11 cellular contexts compared by ENCODE assay signal in the genomic region with DNA sequence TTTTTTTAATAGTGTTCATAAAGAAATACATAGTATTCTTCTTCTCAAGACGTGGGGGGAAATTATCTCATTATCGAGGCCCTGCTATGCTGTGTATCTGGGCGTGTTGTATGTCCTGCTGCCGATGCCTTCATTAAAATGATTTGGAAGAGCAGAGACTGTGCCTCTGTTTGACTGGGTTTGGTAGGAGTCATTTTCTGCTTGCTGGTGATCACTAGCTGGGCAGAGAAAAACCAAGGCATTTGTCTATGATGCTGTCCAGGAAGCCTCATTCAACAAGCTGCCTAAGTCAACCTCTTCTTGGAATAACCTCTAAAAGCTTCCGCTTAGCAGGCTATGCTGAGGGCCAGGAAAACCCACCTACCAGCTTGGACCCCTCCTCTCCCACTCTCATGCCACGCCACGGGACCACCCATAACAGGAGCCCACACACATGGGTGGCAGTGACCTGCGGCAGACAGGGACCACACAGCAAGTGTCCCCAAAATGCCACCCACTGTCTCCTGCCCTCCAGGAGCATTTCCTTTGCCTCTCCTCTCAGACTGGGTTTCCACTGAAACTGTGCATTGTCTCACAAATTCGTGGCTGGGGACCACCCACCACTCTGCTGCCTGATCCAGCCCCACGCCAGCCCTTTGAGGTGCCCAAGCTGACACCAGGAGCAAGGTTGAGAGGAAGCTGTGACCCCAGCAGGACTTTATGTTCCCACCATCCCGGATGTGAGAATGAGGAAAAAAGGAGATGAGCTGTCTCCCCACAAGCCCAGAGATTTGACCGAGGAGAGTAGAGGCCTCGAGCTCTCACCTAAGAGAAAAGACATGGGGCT. TPM values are rescaled to one million over a fixed set of nuclear protein-coding genes. Genes with fewer than 3 reads are reported as not detected.
A peak's percentile ranks its signal among the peaks of the same experiment; 100 is the strongest.
DNase-seq lines count a peak whose midpoint lies in the region; ATAC-seq and TF ChIP-seq lines count a peak whose summit lies in the region.
"Had no signal": no experiment of that assay in that cellular context is flagged by ENCODE, and none has a peak within 500 bp of the region (broad histone marks: within the 10 kb centered on the region; RNA-seq: fewer than 3 reads in every experiment).

No MANE protein-coding gene starts in this region.

- no peaks in the 10 kb centered on the region for H3K9me2 ChIP-seq in DOHH2 (replicated peaks; ENCODE audit: control insufficient read depth, low read length)

- peak; percentile 88 to 89 for DNase-seq in SJCRH30
- DNase-seq in activated naive CD8-positive, alpha-beta T cell treated with anti-CD3 and anti-CD28 coated beads, Interleukin-2, amount 10 ng/mL, durations not matched to agents 7 days and 5 days = no peak
- no peak for DNase-seq in neural progenitor cell (ENCODE audit: low spot score)
- no peak for DNase-seq in A172 (ENCODE audit: low spot score)
- no peak for DNase-seq in trophoblast cell
- DNase-seq in medulla oblongata (ENCODE audit: extremely low spot score) = no peak
- DNase-seq: activated gamma-delta T cell, NCI-H1105 had no signal

- H3K79me1 ChIP-seq in trophoblast cell (ENCODE audit: low read length) = no peaks in the 10 kb centered on the region

- WGBS in trophoblast cell (ENCODE audit: extremely low coverage, insufficient coverage, insufficient read length) = no CpG with 5 or more reads among the region's 13 CpGs

- H3K9me3 ChIP-seq in DOHH2 (ENCODE audit: control insufficient read depth, insufficient read depth, low read length) (no peaks in the 10 kb centered on the region), SJCRH30 (replicated peaks) (no peaks in the 10 kb centered on the region), neural progenitor cell (ENCODE audit: low read depth) (no peaks in the 10 kb centered on the region), trophoblast cell (ENCODE audit: insufficient read depth, low read depth, low read length) (no peaks in the 10 kb centered on the region)

- H3K27ac ChIP-seq in DOHH2 (ENCODE audit: low read depth, low read length) (peak overlapping the region; percentile 99), SJCRH30 (peak overlapping the region; percentile 65), neural progenitor cell (no peak overlapping the region), trophoblast cell (ENCODE audit: low read depth, low read length) (no peak overlapping the region)

- H4K20me1 ChIP-seq in DOHH2 (ENCODE audit: control insufficient read depth, insufficient read depth, low read depth, low read length) (no peaks in the 10 kb centered on the region), neural progenitor cell (ENCODE audit: low read depth) (no peaks in the 10 kb centered on the region)

- H3K36me3 Mint-ChIP-seq in activated naive CD8-positive, alpha-beta T cell treated with anti-CD3 and anti-CD28 coated beads, Interleukin-2, amount 10 ng/mL, durations not matched to agents 7 days and 5 days = peaks cover 62% of the 10 kb centered on the region
- no peaks in the 10 kb centered on the region for H3K36me3 Mint-ChIP-seq in neural progenitor cell

- no peak overlapping the region for H2AK5ac ChIP-seq in trophoblast cell (ENCODE audit: low read length)

- H3K9ac ChIP-seq in neural progenitor cell (no peak overlapping the region), trophoblast cell (ENCODE audit: low read length) (no peak overlapping the region)

- no peak overlapping the region for H3K23ac ChIP-seq in trophoblast cell (ENCODE audit: low read length)

- no peak overlapping the region for H4K12ac ChIP-seq in trophoblast cell (ENCODE audit: low read depth, low read length)

- H4K91ac ChIP-seq in trophoblast cell (ENCODE audit: low read depth, low read length) = no peak overlapping the region

- no peaks in the 10 kb centered on the region for H3K27me3 Mint-ChIP-seq in activated naive CD8-positive, alpha-beta T cell treated with anti-CD3 and anti-CD28 coated beads, Interleukin-2, amount 10 ng/mL, durations not matched to agents 7 days and 5 days
- peaks cover 6% of the 10 kb centered on the region for H3K27me3 Mint-ChIP-seq in neural progenitor cell (ENCODE audit: insufficient read depth, low read depth)

- no peak for ATAC-seq in activated naive CD8-positive, alpha-beta T cell treated with anti-CD3 and anti-CD28 coated beads, Interleukin-2, amount 10 ng/mL, durations not matched to agents 7 days and 5 days (ENCODE audit: low read depth)
- ATAC-seq in HG02588 (IDR thresholded peaks at IDR 0.05; ENCODE audit: unreplicated experiment) = no peak

- peak overlapping the region; percentile 86 for H3K4me3 Mint-ChIP-seq in activated naive CD8-positive, alpha-beta T cell treated with anti-CD3 and anti-CD28 coated beads, Interleukin-2, amount 10 ng/mL, durations not matched to agents 7 days and 5 days
- no peak overlapping the region for H3K4me3 Mint-ChIP-seq in neural progenitor cell

- no peak overlapping the region for H3K18ac ChIP-seq in trophoblast cell (ENCODE audit: low read length)

- H2BK120ac ChIP-seq in trophoblast cell (ENCODE audit: insufficient read depth, low read length, poor library complexity) = no peak overlapping the region

- H2AFZ ChIP-seq in neural progenitor cell (replicated peaks) (no peak overlapping the region), trophoblast cell (ENCODE audit: insufficient read depth, low read length, poor library complexity) (no peak overlapping the region)

- H2BK5ac ChIP-seq in trophoblast cell (ENCODE audit: low read depth, low read length, poor library complexity) = no peak overlapping the region

- H3K4me1 ChIP-seq in DOHH2 (ENCODE audit: control insufficient read depth, low read length) (peaks cover 93% of the 10 kb centered on the region), SJCRH30 (peaks cover 62% of the 10 kb centered on the region), neural progenitor cell (peaks cover 7% of the 10 kb centered on the region), trophoblast cell (ENCODE audit: control insufficient read depth in 1 of 2, insufficient read depth in 2 of 2, low read length in 2 of 2) (peaks cover 8 to 10% of the 10 kb centered on the region in 2 experiments)

- H2BK12ac ChIP-seq in trophoblast cell (ENCODE audit: low read length) = no peak overlapping the region

- peaks cover 87% of the 10 kb centered on the region for H3K4me1 Mint-ChIP-seq in activated naive CD8-positive, alpha-beta T cell treated with anti-CD3 and anti-CD28 coated beads, Interleukin-2, amount 10 ng/mL, durations not matched to agents 7 days and 5 days
- H3K4me1 Mint-ChIP-seq in neural progenitor cell = peaks cover 39% of the 10 kb centered on the region

- peak overlapping the region; percentile 99 for H3K27ac Mint-ChIP-seq in activated naive CD8-positive, alpha-beta T cell treated with anti-CD3 and anti-CD28 coated beads, Interleukin-2, amount 10 ng/mL, durations not matched to agents 7 days and 5 days
- H3K27ac Mint-ChIP-seq in neural progenitor cell = peak overlapping the region; percentile 2

- POLR2A ChIA-PET in activated naive CD8-positive, alpha-beta T cell treated with anti-CD3 and anti-CD28 coated beads, Interleukin-2, amount 10 ng/mL, durations not matched to agents 7 days and 5 days (lab: Charles Lee) = interaction anchor here (0.6 to 13.3 kb wide), 17 partner anchors 10 to 910 kb away, joined by 3 to 646 read pairs (median 5); a partner anchor contains a TSS

- no peak overlapping the region for H3K14ac ChIP-seq in trophoblast cell (ENCODE audit: low read length)

- no peak overlapping the region for H3K4me3 ChIP-seq in DOHH2 (ENCODE audit: low read length)
- H3K4me3 ChIP-seq in SJCRH30 = no peak overlapping the region
- no peak overlapping the region for H3K4me3 ChIP-seq in neural progenitor cell
- no peak overlapping the region for H3K4me3 ChIP-seq in trophoblast cell (ENCODE audit: low read depth, low read length)
- H3K4me3 ChIP-seq: coronary artery had no signal

- TF ChIP-seq CTCF in DOHH2 (IDR thresholded peaks at IDR 0.05; ENCODE audit: low read depth, low read length, poor library complexity, severe bottlenecking) (no peak), neural progenitor cell (IDR thresholded peaks at IDR 0.05) (no peak)

- H3K4me2 ChIP-seq in DOHH2 (ENCODE audit: low read length) (peak overlapping the region; percentile 49), neural progenitor cell (no peak overlapping the region), trophoblast cell (ENCODE audit: low read length) (no peak overlapping the region)

- H3K36me3 ChIP-seq in DOHH2 (ENCODE audit: control insufficient read depth, low read length) = peaks cover 80% of the 10 kb centered on the region
- H3K36me3 ChIP-seq in SJCRH30 = peaks cover 11% of the 10 kb centered on the region
- no peaks in the 10 kb centered on the region for H3K36me3 ChIP-seq in neural progenitor cell
- no peaks in the 10 kb centered on the region for H3K36me3 ChIP-seq in trophoblast cell (ENCODE audit: control insufficient read depth in 1 of 2, insufficient read depth in 2 of 2, low read length in 2 of 2)

- H3F3A ChIP-seq in DOHH2 (ENCODE audit: control insufficient read depth, insufficient read depth) (peaks cover 24% of the 10 kb centered on the region), neural progenitor cell (ENCODE audit: low read depth) (no peaks in the 10 kb centered on the region)

- H4K8ac ChIP-seq in trophoblast cell (ENCODE audit: low read depth, low read length) = no peak overlapping the region

- H3K79me2 ChIP-seq in DOHH2 (ENCODE audit: control insufficient read depth, low read length) = peaks cover 3% of the 10 kb centered on the region; the same call in 1 of the 2 replicates
- no peaks in the 10 kb centered on the region for H3K79me2 ChIP-seq in neural progenitor cell (ENCODE audit: low read depth)
- H3K79me2 ChIP-seq in trophoblast cell (ENCODE audit: control insufficient read depth, insufficient read depth, low read length, poor library complexity) = no peaks in the 10 kb centered on the region

- no peak overlapping the region for H3K4ac ChIP-seq in trophoblast cell (ENCODE audit: low read depth, low read length)

- no peaks in the 10 kb centered on the region for H3K27me3 ChIP-seq in DOHH2 (ENCODE audit: control insufficient read depth, low read length)
- H3K27me3 ChIP-seq in SJCRH30 = no peaks in the 10 kb centered on the region
- H3K27me3 ChIP-seq in neural progenitor cell = peaks cover 10% of the 10 kb centered on the region
- no peaks in the 10 kb centered on the region for H3K27me3 ChIP-seq in trophoblast cell (ENCODE audit: insufficient read depth, low read length)

- H3K9me3 Mint-ChIP-seq in activated naive CD8-positive, alpha-beta T cell treated with anti-CD3 and anti-CD28 coated beads, Interleukin-2, amount 10 ng/mL, durations not matched to agents 7 days and 5 days = no peaks in the 10 kb centered on the region
- no peaks in the 10 kb centered on the region for H3K9me3 Mint-ChIP-seq in neural progenitor cell

RNA-seq across cellular contexts. Expression of a gene that starts 36.8 kb away (rescaled TPM):
- 225 and 241 TPM in 2 replicates for total RNA-seq in SJCRH30 (2014; rRNA removed; shearing (Covaris generic))
- total RNA-seq in activated naive CD8-positive, alpha-beta T cell treated with anti-CD3 and anti-CD28 coated beads, Interleukin-2, amount 10 ng/mL, durations not matched to agents 7 days and 5 days = 100 to 1,000 TPM; 124 to 148 TPM
- 166 and 185 TPM in 2 replicates for total RNA-seq in neural progenitor cell (ENCODE audit: low replicate concordance)
- total RNA-seq in A172 (2014; rRNA removed; shearing (Covaris generic)) = 157 and 227 TPM in 2 replicates
- 275 and 278 TPM in 2 replicates for polyA plus RNA-seq in trophoblast cell (2013)

RNA-seq across cellular contexts. Expression of a gene that starts 45.9 kb away (rescaled TPM):
- total RNA-seq in SJCRH30 (2014; rRNA removed; shearing (Covaris generic)) = 6.1 and 7.2 TPM in 2 replicates
- total RNA-seq in activated naive CD8-positive, alpha-beta T cell treated with anti-CD3 and anti-CD28 coated beads, Interleukin-2, amount 10 ng/mL, durations not matched to agents 7 days and 5 days = 10 to 100 TPM; 13.0 to 17.9 TPM
- 9.3 and 13.3 TPM in 2 replicates for total RNA-seq in neural progenitor cell (ENCODE audit: low replicate concordance)
- 11.6 and 12.5 TPM in 2 replicates for total RNA-seq in A172 (2014; rRNA removed; shearing (Covaris generic))
- polyA plus RNA-seq in trophoblast cell (2013) = 38.2 and 41.0 TPM in 2 replicates

Comparison
In these comparisons a context has a peak if more than half of its experiments do, and no peak if none do; other contexts are left out.
1. H3K27ac ChIP-seq: peak in DOHH2 (single experiment) and SJCRH30 (single experiment); none in neural progenitor cell (single experiment) and trophoblast cell (single experiment).
2. DNase-seq: peak in SJCRH30 (2 of 2); none in activated naive CD8-positive, alpha-beta T cell treated with anti-CD3 and anti-CD28 coated beads, Interleukin-2, amount 10 ng/mL, durations not matched to agents 7 days and 5 days (single experiment), neural progenitor cell (single experiment), A172 (single experiment), trophoblast cell (0 of 2) and medulla oblongata (single experiment).